Comparison of ENCODE assay signal across 11 cellular contexts in the genomic region with DNA sequence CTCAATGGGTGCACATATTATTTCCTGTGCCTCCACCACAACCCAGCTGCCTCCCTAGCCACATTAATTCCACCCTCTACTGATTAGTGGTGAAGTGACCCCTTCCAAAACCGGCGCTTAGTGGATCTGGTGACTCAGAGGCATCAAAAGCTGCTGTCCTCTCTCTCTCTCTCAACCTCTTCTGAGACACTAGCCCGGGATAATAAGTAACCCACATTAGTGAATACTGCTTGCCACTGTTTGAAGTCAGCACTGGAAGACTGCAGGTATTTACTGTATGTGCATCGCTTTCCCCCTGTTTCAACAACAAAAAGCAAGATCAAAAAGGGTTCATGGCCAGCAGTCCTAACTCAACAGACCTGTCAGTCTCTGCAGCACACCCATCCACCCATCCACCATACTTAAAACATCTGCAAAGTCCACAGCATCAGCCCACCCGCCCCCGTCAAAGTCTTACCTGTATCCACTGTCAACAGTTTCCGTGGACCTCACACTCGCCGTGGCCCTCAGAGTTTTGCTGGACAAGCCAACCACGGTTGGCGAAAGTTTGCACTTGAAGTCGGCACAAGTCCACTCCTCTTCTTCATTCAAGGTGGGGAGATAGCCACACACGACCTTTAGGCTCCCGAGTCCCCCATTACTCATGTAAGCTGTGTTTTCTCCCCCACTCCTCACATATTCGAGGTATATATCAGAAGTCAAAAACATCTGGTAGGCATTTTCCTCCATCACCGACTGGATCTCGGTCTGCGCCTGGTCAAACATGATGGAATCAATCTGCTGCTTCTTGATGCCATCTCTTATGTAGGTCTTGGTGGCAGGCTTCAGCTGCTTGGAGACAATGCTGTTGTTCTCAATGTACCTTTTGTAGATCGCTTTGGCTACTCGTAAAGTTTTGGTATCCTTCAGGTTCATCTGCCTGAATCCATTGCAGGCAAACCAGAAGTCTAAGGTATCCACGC. TPM values are rescaled to one million over a fixed set of nuclear protein-coding genes. Genes with fewer than 3 reads are reported as not detected.
DNase-seq lines count a peak whose midpoint lies in the region; ATAC-seq and TF ChIP-seq lines count a peak whose summit lies in the region.
"Had no signal": no experiment of that assay in that cellular context is flagged by ENCODE, and none has a peak within 500 bp of the region (broad histone marks: within the 10 kb centered on the region; RNA-seq: fewer than 3 reads in every experiment).

No MANE protein-coding gene starts in this region.

- H3K9me3 Mint-ChIP-seq in activated T-cell treated with anti-CD3 and anti-CD28 coated beads, Interleukin-2, amount 50 U/mL, for 24 hours, result peaks cover 3% of the 10 kb centered on the region
- H3K9me3 Mint-ChIP-seq in WTC11, result no peaks in the 10 kb centered on the region
- H3K9me3 Mint-ChIP-seq: neural crest cell had no signal

- CTCF ChIA-PET in WTC11 (lab: Charles Lee), result interaction anchor here (1.0 to 1.9 kb wide), 5 partner anchors 62 to 1298 kb away, joined by 3 to 8 read pairs (median 7); no protein-coding TSS in a partner anchor

- peaks cover 31% of the 10 kb centered on the region for H3K4me1 Mint-ChIP-seq in activated T-cell treated with anti-CD3 and anti-CD28 coated beads, Interleukin-2, amount 50 U/mL, for 24 hours (ENCODE audit: low read depth)
- H3K4me1 Mint-ChIP-seq in WTC11, result peaks cover 15% of the 10 kb centered on the region

- peak; percentile 41 for DNase-seq in activated T-cell treated with anti-CD3 and anti-CD28 coated beads, Interleukin-2, amount 50 U/mL, for 1 hour
- no peak for DNase-seq in activated T-cell treated with anti-CD3 and anti-CD28 coated beads, Interleukin-2, amount 50 U/mL, for 24 hours
- no peak for DNase-seq in WTC11 (ENCODE audit: low spot score)
- DNase-seq in superior temporal gyrus (ENCODE audit: extremely low spot score), result peak; percentile 21
- no peak for DNase-seq in globus pallidus (ENCODE audit: low spot score)

- no peak for ATAC-seq in WTC11
- ATAC-seq in GM21786 (IDR thresholded peaks at IDR 0.05; ENCODE audit: unreplicated experiment), result no peak
- no peak for ATAC-seq in HG02970 (IDR thresholded peaks at IDR 0.05; ENCODE audit: low FRiP score, unreplicated experiment)

- POLR2A ChIA-PET in WTC11 (lab: Charles Lee), result interaction anchor here (0.6 to 1.9 kb wide), 4 partner anchors 14 to 100 kb away, joined by 4 to 7 read pairs (median 4); no protein-coding TSS in a partner anchor

- TF ChIP-seq CTCF in WTC11 (IDR thresholded peaks at IDR 0.05), result no peak

- H3K27me3 ChIP-seq in iPS-15b (ENCODE audit: control insufficient read depth, insufficient read depth, low read length), result no peaks in the 10 kb centered on the region
- H3K27me3 ChIP-seq: breast epithelium, SJSA1 had no signal

- H3K36me3 Mint-ChIP-seq in activated T-cell treated with anti-CD3 and anti-CD28 coated beads, Interleukin-2, amount 50 U/mL, for 24 hours (ENCODE audit: low read depth), result peaks cover 5% of the 10 kb centered on the region
- peaks cover 7% of the 10 kb centered on the region for H3K36me3 Mint-ChIP-seq in WTC11

- peaks cover 27% of the 10 kb centered on the region for H3K36me3 ChIP-seq in iPS-15b (ENCODE audit: control insufficient read depth, insufficient read depth, low read length)
- H3K36me3 ChIP-seq: breast epithelium had no signal

- H3K9ac ChIP-seq in iPS-15b (ENCODE audit: low read depth, low read length), result peak overlapping the region; percentile 24

- peak overlapping the region; percentile 78 for H3K4me3 ChIP-seq in iPS-15b (ENCODE audit: low read depth, low read length)
- H3K4me3 ChIP-seq: SJSA1 had no signal

- peaks cover 5% of the 10 kb centered on the region for H3K27me3 Mint-ChIP-seq in activated T-cell treated with anti-CD3 and anti-CD28 coated beads, Interleukin-2, amount 50 U/mL, for 24 hours
- H3K27me3 Mint-ChIP-seq in WTC11 (ENCODE audit: low read depth), result peaks cover 9% of the 10 kb centered on the region

- no peak overlapping the region for H3K4me3 Mint-ChIP-seq in activated T-cell treated with anti-CD3 and anti-CD28 coated beads, Interleukin-2, amount 50 U/mL, for 24 hours
- no peak overlapping the region for H3K4me3 Mint-ChIP-seq in WTC11
- H3K4me3 Mint-ChIP-seq: neural crest cell had no signal

- peaks cover 23% of the 10 kb centered on the region for H3K4me1 ChIP-seq in iPS-15b (ENCODE audit: control insufficient read depth, insufficient read depth, low read length)

- no peaks in the 10 kb centered on the region for H3K9me3 ChIP-seq in iPS-15b (ENCODE audit: control insufficient read depth, insufficient read depth, low read length)
- H3K9me3 ChIP-seq: breast epithelium, SJSA1 had no signal

- H3K27ac Mint-ChIP-seq in activated T-cell treated with anti-CD3 and anti-CD28 coated beads, Interleukin-2, amount 50 U/mL, for 24 hours, result no peak overlapping the region
- H3K27ac Mint-ChIP-seq in WTC11, result no peak overlapping the region

TF ChIP-seq in WTC11, 78 proteins besides CTCF, POLR2A, EP300 and RAD21:
- TF ChIP-seq FOXP1 (CRISPR knock-in tag; IDR thresholded peaks at IDR 0.05; ENCODE audit: borderline replicate concordance) (no peak), RORB (CRISPR knock-in tag; IDR thresholded peaks at IDR 0.05) (no peak), GABPB1 (CRISPR knock-in tag; IDR thresholded peaks at IDR 0.05) (peak; percentile 71)
- TF ChIP-seq, protein P1, sequence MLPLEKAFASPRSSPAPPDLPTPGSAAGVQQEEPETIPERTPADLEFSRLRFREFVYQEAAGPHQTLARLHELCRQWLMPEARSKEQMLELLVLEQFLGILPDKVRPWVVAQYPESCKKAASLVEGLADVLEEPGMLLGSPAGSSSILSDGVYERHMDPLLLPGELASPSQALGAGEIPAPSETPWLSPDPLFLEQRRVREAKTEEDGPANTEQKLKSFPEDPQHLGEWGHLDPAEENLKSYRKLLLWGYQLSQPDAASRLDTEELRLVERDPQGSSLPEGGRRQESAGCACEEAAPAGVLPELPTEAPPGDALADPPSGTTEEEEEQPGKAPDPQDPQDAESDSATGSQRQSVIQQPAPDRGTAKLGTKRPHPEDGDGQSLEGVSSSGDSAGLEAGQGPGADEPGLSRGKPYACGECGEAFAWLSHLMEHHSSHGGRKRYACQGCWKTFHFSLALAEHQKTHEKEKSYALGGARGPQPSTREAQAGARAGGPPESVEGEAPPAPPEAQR (CRISPR knock-in tag; IDR thresholded peaks at IDR 0.05), result no peak
- TF ChIP-seq, protein P2, sequence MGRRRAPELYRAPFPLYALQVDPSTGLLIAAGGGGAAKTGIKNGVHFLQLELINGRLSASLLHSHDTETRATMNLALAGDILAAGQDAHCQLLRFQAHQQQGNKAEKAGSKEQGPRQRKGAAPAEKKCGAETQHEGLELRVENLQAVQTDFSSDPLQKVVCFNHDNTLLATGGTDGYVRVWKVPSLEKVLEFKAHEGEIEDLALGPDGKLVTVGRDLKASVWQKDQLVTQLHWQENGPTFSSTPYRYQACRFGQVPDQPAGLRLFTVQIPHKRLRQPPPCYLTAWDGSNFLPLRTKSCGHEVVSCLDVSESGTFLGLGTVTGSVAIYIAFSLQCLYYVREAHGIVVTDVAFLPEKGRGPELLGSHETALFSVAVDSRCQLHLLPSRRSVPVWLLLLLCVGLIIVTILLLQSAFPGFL (CRISPR knock-in tag; IDR thresholded peaks at IDR 0.05; ENCODE audit: borderline replicate concordance), result no peak

RNA-seq across cellular contexts. Expression of a gene that starts 3.8 kb away (rescaled TPM):
- total RNA-seq in WTC11 (2021), result 35.0 to 37.3 TPM (median 37.0 TPM) in 3 replicates

Comparison
In these comparisons a context has a peak if more than half of its experiments do, and no peak if none do; other contexts are left out.
1. DNase-seq: peak in activated T-cell treated with anti-CD3 and anti-CD28 coated beads, Interleukin-2, amount 50 U/mL, for 1 hour (single experiment) and superior temporal gyrus (single experiment); none in activated T-cell treated with anti-CD3 and anti-CD28 coated beads, Interleukin-2, amount 50 U/mL, for 24 hours (single experiment), WTC11 (single experiment) and globus pallidus (single experiment).